ENCODE assay signal across 18 cellular contexts in the genomic region with DNA sequence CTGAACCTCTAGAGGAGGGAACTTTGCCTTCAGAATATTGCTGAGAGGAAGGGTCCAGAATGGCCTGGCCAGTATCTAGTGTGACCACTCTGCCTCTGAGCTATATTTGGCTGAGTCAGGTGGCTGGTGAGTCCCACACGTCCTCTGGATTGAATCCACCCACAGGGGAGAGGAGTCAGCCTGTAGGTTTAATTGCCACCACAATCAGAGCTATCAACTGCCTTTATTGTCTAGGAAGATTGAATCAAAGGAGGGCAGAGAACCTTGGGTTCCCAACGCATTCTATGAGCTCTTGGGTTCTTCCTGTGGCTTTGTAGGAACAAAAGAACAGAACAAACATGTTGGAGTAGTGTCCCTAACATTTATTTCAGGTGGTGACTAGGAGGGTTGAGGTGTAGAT.
"Had no signal": no experiment of that assay in that cellular context is flagged by ENCODE, and none has a peak within 500 bp of the region (broad histone marks: within the 10 kb centered on the region; RNA-seq: fewer than 3 reads in every experiment).

No MANE protein-coding gene starts in this region.

- H3K36me3 ChIP-seq: breast epithelium, gastrocnemius medialis, tibial artery, uterus had no signal

- H3K27ac ChIP-seq: breast epithelium, gastrocnemius medialis, parathyroid adenoma, tibial artery, uterus, VCaP had no signal

- H3K79me2 ChIP-seq: parathyroid adenoma had no signal

- H2AFZ ChIP-seq: parathyroid adenoma had no signal

- H3K4me3 ChIP-seq: breast epithelium, gastrocnemius medialis, tibial artery, uterus had no signal

- H3K9ac ChIP-seq: parathyroid adenoma had no signal

- H3K4me1 ChIP-seq: breast epithelium, parathyroid adenoma, uterus had no signal

- DNase-seq: activated CD4-positive, CD25-positive, alpha-beta regulatory T cell treated with anti-CD3 and anti-CD28 coated beads, Interleukin-2, amount 50 U/mL, for 72 hours; activated CD8-positive, alpha-beta memory T cell treated with anti-CD3 and anti-CD28 coated beads for 24 hours; activated CD8-positive, alpha-beta memory T cell treated with anti-CD3 and anti-CD28 coated beads, Interleukin-2, amount 50 U/mL, for 48 hours; activated effector memory CD4-positive, alpha-beta T cell treated with anti-CD3 and anti-CD28 coated beads, Interleukin-2, amount 50 U/mL, for 16 hours; activated naive CD4-positive, alpha-beta T cell treated with anti-CD3 and anti-CD28 coated beads, Interleukin-2, amount 50 U/mL, for 16 hours; activated T-cell treated with anti-CD3 and anti-CD28 coated beads, Interleukin-2, amount 50 U/mL, for 48 hours; cerebellar nuclear complex; effector CD8-positive, alpha-beta T cell; gastrocnemius medialis; head of caudate nucleus; natural killer cell; stimulated activated naive CD4-positive, alpha-beta T cell treated with Interleukin-2 at 50 U/mL for 16 hours; T-cell; tibial artery; uterus had no signal

- H3K9me3 ChIP-seq: breast epithelium, gastrocnemius medialis, tibial artery, uterus had no signal

- H3K27me3 ChIP-seq: breast epithelium, gastrocnemius medialis, tibial artery, uterus had no signal
